In genomic region chr1:240942901-240943300, GRCh38 we compare ENCODE assay signal across 32 cellular contexts.
"Had no signal": no experiment of that assay in that cellular context is flagged by ENCODE, and none has a peak within 500 bp of the region (broad histone marks: within the 10 kb centered on the region; RNA-seq: fewer than 3 reads in every experiment).

No MANE protein-coding gene starts in this region.

- H3K27me3 ChIP-seq: MG63 had no signal

- H3K36me3 ChIP-seq: MG63 had no signal

- H3K4me3 ChIP-seq: MG63 had no signal

- DNase-seq: Kasumi-1, MG63, MM.1S, MV-4-11, NCI-H1048, NCI-H1092, NCI-H1092 treated with DMSO at 0.1 percent for 48 hours, NCI-H1105, NCI-H1105 treated with DMSO at 0.1 percent for 48 hours, NCI-H1417 treated with DMSO at 0.1 percent for 48 hours, NCI-H1436, NCI-H1436 treated with DMSO at 0.1 percent for 48 hours, NCI-H146, NCI-H1694, NCI-H1694 treated with DMSO at 0.1 percent for 48 hours, NCI-H187, NCI-H187 treated with DMSO at 0.1 percent for 48 hours, NCI-H1930, NCI-H2029, NCI-H2029 treated with DMSO at 0.1 percent for 48 hours, NCI-H2081, NCI-H2081 treated with DMSO at 0.1 percent for 48 hours, NCI-H2107, NCI-H2171, NCI-H2171 treated with DMSO at 0.1 percent for 48 hours, NCI-H2227 treated with DMSO at 0.1 percent for 48 hours, NCI-H226, NCI-H345, NCI-H446, NCI-H446 treated with DMSO at 0.1 percent for 48 hours, NCI-H510A, NCI-H510A treated with DMSO at 0.1 percent for 48 hours had no signal
